ENCODE assay signal across 1 cellular context in genomic region chr9:93119953-93120845, GRCh38.
TF ChIP-seq lines count a peak whose summit lies in the region.

No MANE protein-coding gene starts in this region.

TF ChIP-seq in K562, 482 proteins besides CTCF, POLR2A, EP300 and RAD21 (continued from another document and continues in another):
- TF ChIP-seq FOXO4 (CRISPR knock-in tag; IDR thresholded peaks at IDR 0.05) (no peak), NCOA1 (IDR thresholded peaks at IDR 0.05; ENCODE audit: low read depth) (no peak), SIX5 (IDR thresholded peaks at IDR 0.05; ENCODE audit: borderline replicate concordance in 1 of 2, insufficient read depth in 1 of 2, low read depth in 1 of 2, low read length in 2 of 2) (no peak), ZNF212 (CRISPR knock-in tag; IDR thresholded peaks at IDR 0.05) (no peak), HMG20A (CRISPR knock-in tag; conservative IDR thresholded peaks at IDR 0.05) (no peak), ZBTB40 (IDR thresholded peaks at IDR 0.05) (peak; percentile 62), ZBTB40 (CRISPR knock-in tag; IDR thresholded peaks at IDR 0.05) (no peak), ZFP30 (CRISPR knock-in tag; IDR thresholded peaks at IDR 0.05; ENCODE audit: borderline replicate concordance) (no peak), ETV1 (tag; conservative IDR thresholded peaks at IDR 0.05; ENCODE audit: low read depth) (peak; percentile 98), ZNF584 (CRISPR knock-in tag; IDR thresholded peaks at IDR 0.05; ENCODE audit: low read depth) (no peak), GABPB1 (CRISPR knock-in tag; IDR thresholded peaks at IDR 0.05) (peak; percentile 88), BRF1 (IDR thresholded peaks at IDR 0.05; ENCODE audit: borderline replicate concordance, extremely low read depth, insufficient read length) (no peak), SIN3B (IDR thresholded peaks at IDR 0.05; ENCODE audit: low read depth) (no peak), RHOXF2B (CRISPR knock-in tag; conservative IDR thresholded peaks at IDR 0.05) (no peak), ZNF324 (CRISPR knock-in tag; IDR thresholded peaks at IDR 0.05) (no peak), ZBTB33 (CRISPR knock-in tag; IDR thresholded peaks at IDR 0.05) (no peak), BRF2 (IDR thresholded peaks at IDR 0.05; ENCODE audit: borderline replicate concordance, insufficient read depth, insufficient read length) (no peak), ELF4 (CRISPR knock-in tag; IDR thresholded peaks at IDR 0.05) (no peak), BHLHE40 (IDR thresholded peaks at IDR 0.05; ENCODE audit: low read length) (peak; percentile 73), ZNF740 (CRISPR knock-in tag; IDR thresholded peaks at IDR 0.05) (no peak), ZNF740 (tag; IDR thresholded peaks at IDR 0.05) (no peak), ZNF699 (CRISPR knock-in tag; IDR thresholded peaks at IDR 0.05; ENCODE audit: insufficient replicate concordance) (no peak), NFIC (IDR thresholded peaks at IDR 0.05) (peak; percentile 98), SMARCE1 (IDR thresholded peaks at IDR 0.05) (peak; percentile 63; the same call in 1 of the 2 replicates), CBX3 (IDR thresholded peaks at IDR 0.05; ENCODE audit: borderline replicate concordance in 1 of 2, low read length in 2 of 2) (peak in 1 of 2 experiments; percentile 60; a peak in 1 of 3 replicates), CBX5 (IDR thresholded peaks at IDR 0.05; ENCODE audit: borderline replicate concordance, low read depth) (no peak), MECOM (CRISPR knock-in tag; IDR thresholded peaks at IDR 0.05) (no peak), NFXL1 (CRISPR knock-in tag; IDR thresholded peaks at IDR 0.05) (no peak), HMGXB4 (CRISPR knock-in tag; IDR thresholded peaks at IDR 0.05) (no peak), CHD2 (IDR thresholded peaks at IDR 0.05; ENCODE audit: low read depth, low read length) (no peak), POLR3A (IDR thresholded peaks at IDR 0.05; ENCODE audit: borderline replicate concordance, extremely low read depth, insufficient read depth, insufficient read length) (no peak), FOXK2 (conservative IDR thresholded peaks at IDR 0.05 in 1 of 2, IDR thresholded peaks at IDR 0.05 in 1 of 2; ENCODE audit: low read depth in 2 of 2) (no peak), BRD4 (IDR thresholded peaks at IDR 0.05) (no peak), FOSL1 (tag; conservative IDR thresholded peaks at IDR 0.05) (peak; percentile 93)
